30 cellular contexts compared by ENCODE assay signal in the genomic region with DNA sequence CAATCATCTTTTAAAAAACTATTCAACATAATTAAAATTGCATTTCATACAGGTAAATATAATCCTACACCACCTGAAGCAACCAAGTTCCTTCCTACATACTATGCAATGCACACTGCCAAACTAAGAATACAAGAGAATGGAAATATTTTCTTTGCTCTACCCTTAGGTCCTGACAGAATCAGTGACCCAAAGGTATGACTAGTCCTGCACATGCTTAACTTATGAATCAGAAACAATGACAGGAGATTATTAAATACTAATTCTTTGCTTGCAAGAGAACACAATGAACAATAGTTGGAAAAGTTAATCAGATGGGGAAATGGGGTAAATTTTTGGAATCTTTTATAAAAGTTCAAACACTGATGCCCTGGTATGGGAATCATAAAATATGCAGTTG.
DNase-seq lines count a peak whose midpoint lies in the region; ATAC-seq, FAIRE-seq and TF ChIP-seq lines count a peak whose summit lies in the region.
"Had no signal": no experiment of that assay in that cellular context is flagged by ENCODE, and none has a peak within 500 bp of the region (broad histone marks: within the 10 kb centered on the region; RNA-seq: fewer than 3 reads in every experiment).

No MANE protein-coding gene starts in this region.

- H3K4me3 ChIP-seq in bronchial epithelial cell (ENCODE audit: low read depth, low read length), result no peak overlapping the region
- H3K4me3 ChIP-seq: BLaER1 treated with 17β-estradiol and CSF1 and Interleukin-3, amounts not matched to agents 10 nM and 100 nM; MG63; transverse colon had no signal

- ATAC-seq in GM21717 (IDR thresholded peaks at IDR 0.05; ENCODE audit: unreplicated experiment), result no peak
- ATAC-seq: activated CD4-positive, CD25-positive, alpha-beta regulatory T cell treated with anti-CD3 and anti-CD28 coated beads, Interleukin-2, amount 50 U/mL, for 24 hours; activated T-cell treated with anti-CD3 and anti-CD28 coated beads, Interleukin-2, amount 50 U/mL, for 72 hours; HCT116; left ventricle myocardium superior; sciatic nerve; T-helper 17 cell had no signal

- peak; percentile 69 for DNase-seq in bronchial epithelial cell (ENCODE audit: low read depth)
- DNase-seq in glomerular endothelial cell (ENCODE audit: extremely low read depth, low read depth, low spot score), result peak; percentile 27
- DNase-seq in stromal cell of bone marrow (ENCODE audit: low read depth), result peak; percentile 3
- no peak for DNase-seq in retina
- DNase-seq in ecto neural progenitor cell (ENCODE audit: low spot score), result no peak
- DNase-seq: activated CD4-positive, alpha-beta T cell treated with anti-CD3 and anti-CD28 coated beads, Interleukin-2, amount 50 U/mL, for 4 hours; activated T-cell treated with anti-CD3 and anti-CD28 coated beads, Interleukin-2, amount 50 U/mL, for 72 hours; COR-L47; dermis blood vessel endothelial cell; DMS79; GDM1; glutamatergic neuron; islet precursor cell; KBM-7; left ventricle myocardium superior; MG63; NCI-H1105; NCI-H187; NCI-H2171; NCI-H524 treated with DMSO at 0.1 percent for 48 hours; OCI-M1; stimulated activated CD4-positive, alpha-beta T cell treated with anti-CD3 and anti-CD28 coated beads, Interleukin-4, amount 100 ng/mL, for 24 hours; T-helper 17 cell; transverse colon had no signal

- no peaks in the 10 kb centered on the region for H3K27me3 ChIP-seq in bronchial epithelial cell (ENCODE audit: control insufficient read depth, insufficient read depth, low read length)
- H3K27me3 ChIP-seq: BLaER1 treated with 17β-estradiol and CSF1 and Interleukin-3, amounts not matched to agents 10 nM and 100 nM; MG63; transverse colon had no signal

- no peak for TF ChIP-seq CTCF in bronchial epithelial cell (IDR thresholded peaks at IDR 0.05; ENCODE audit: insufficient read depth, low read length, severe bottlenecking)

- FAIRE-seq in bronchial epithelial cell (lab: Jason Lieb, UNC), result no peak

- H3K36me3 ChIP-seq in bronchial epithelial cell (ENCODE audit: control insufficient read depth, insufficient read depth, low read length), result no peaks in the 10 kb centered on the region
- H3K36me3 ChIP-seq: BLaER1 treated with 17β-estradiol and CSF1 and Interleukin-3, amounts not matched to agents 10 nM and 100 nM; MG63; transverse colon had no signal

- TF ChIP-seq EP300 in Ishikawa (IDR thresholded peaks at IDR 0.05; ENCODE audit: borderline replicate concordance), result peak; percentile 98

- peak; percentile 14 for TF ChIP-seq RAD21 in Ishikawa (IDR thresholded peaks at IDR 0.05; ENCODE audit: low read depth)

TF ChIP-seq in Ishikawa, 13 proteins besides CTCF, POLR2A, EP300 and RAD21:
- TF ChIP-seq, protein P1, sequence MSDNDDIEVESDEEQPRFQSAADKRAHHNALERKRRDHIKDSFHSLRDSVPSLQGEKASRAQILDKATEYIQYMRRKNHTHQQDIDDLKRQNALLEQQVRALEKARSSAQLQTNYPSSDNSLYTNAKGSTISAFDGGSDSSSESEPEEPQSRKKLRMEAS (IDR thresholded peaks at IDR 0.05), result peak; percentile 56; the same call in 1 of the 2 replicates
- TF ChIP-seq, protein P2, sequence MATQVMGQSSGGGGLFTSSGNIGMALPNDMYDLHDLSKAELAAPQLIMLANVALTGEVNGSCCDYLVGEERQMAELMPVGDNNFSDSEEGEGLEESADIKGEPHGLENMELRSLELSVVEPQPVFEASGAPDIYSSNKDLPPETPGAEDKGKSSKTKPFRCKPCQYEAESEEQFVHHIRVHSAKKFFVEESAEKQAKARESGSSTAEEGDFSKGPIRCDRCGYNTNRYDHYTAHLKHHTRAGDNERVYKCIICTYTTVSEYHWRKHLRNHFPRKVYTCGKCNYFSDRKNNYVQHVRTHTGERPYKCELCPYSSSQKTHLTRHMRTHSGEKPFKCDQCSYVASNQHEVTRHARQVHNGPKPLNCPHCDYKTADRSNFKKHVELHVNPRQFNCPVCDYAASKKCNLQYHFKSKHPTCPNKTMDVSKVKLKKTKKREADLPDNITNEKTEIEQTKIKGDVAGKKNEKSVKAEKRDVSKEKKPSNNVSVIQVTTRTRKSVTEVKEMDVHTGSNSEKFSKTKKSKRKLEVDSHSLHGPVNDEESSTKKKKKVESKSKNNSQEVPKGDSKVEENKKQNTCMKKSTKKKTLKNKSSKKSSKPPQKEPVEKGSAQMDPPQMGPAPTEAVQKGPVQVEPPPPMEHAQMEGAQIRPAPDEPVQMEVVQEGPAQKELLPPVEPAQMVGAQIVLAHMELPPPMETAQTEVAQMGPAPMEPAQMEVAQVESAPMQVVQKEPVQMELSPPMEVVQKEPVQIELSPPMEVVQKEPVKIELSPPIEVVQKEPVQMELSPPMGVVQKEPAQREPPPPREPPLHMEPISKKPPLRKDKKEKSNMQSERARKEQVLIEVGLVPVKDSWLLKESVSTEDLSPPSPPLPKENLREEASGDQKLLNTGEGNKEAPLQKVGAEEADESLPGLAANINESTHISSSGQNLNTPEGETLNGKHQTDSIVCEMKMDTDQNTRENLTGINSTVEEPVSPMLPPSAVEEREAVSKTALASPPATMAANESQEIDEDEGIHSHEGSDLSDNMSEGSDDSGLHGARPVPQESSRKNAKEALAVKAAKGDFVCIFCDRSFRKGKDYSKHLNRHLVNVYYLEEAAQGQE (IDR thresholded peaks at IDR 0.05; ENCODE audit: low read depth), result no peak
- TF ChIP-seq ZBTB7A (IDR thresholded peaks at IDR 0.05; ENCODE audit: low read depth), result no peak
- TF ChIP-seq TEAD4 (IDR thresholded peaks at IDR 0.05), result peak; percentile 95
- peak; percentile 96 for TF ChIP-seq FOXM1 (IDR thresholded peaks at IDR 0.05; ENCODE audit: borderline replicate concordance, low read depth)
- TF ChIP-seq CEBPB (IDR thresholded peaks at IDR 0.05), result peak; percentile 42; the same call in 1 of the 2 replicates
- TF ChIP-seq TCF12 (IDR thresholded peaks at IDR 0.05; ENCODE audit: low read depth), result peak; percentile 93
- no peak for TF ChIP-seq EGR1 (IDR thresholded peaks at IDR 0.05)
- TF ChIP-seq, protein P3, sequence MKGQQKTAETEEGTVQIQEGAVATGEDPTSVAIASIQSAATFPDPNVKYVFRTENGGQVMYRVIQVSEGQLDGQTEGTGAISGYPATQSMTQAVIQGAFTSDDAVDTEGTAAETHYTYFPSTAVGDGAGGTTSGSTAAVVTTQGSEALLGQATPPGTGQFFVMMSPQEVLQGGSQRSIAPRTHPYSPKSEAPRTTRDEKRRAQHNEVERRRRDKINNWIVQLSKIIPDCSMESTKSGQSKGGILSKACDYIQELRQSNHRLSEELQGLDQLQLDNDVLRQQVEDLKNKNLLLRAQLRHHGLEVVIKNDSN (IDR thresholded peaks at IDR 0.05), result no peak
- TF ChIP-seq TAF1 (IDR thresholded peaks at IDR 0.05; ENCODE audit: low read depth), result no peak
- TF ChIP-seq NFIC (IDR thresholded peaks at IDR 0.05), result peak; percentile 88
- 0 out of 2 replicates have a peak, but pooled peaks have one; percentile 40 for TF ChIP-seq CREB1 (IDR thresholded peaks at IDR 0.05; ENCODE audit: low read depth)

Comparison
In these comparisons a context has a peak if more than half of its experiments do, and no peak if none do; other contexts are left out.
1. DNase-seq: peak in bronchial epithelial cell (single experiment), glomerular endothelial cell (single experiment) and stromal cell of bone marrow (single experiment); none in retina (single experiment) and ecto neural progenitor cell (single experiment).